8 cellular contexts compared by ENCODE assay signal in genomic region chr7:99504603-99505323, GRCh38. TPM values are rescaled to one million over a fixed set of nuclear protein-coding genes. Genes with fewer than 3 reads are reported as not detected.
A peak's percentile ranks its signal among the peaks of the same experiment; 100 is the strongest.
DNase-seq lines count a peak whose midpoint lies in the region; ATAC-seq and TF ChIP-seq lines count a peak whose summit lies in the region.

TSS of gene ZKSCAN5 (plus strand) at chr7:99504662. CDS start at chr7:99506045, 1,383 bp downstream.

- TF ChIP-seq POLR2A in esophagus squamous epithelium (IDR thresholded peaks at IDR 0.05), result peak in 2 of 4 donors; percentile 59 to 68

- H3K9me3 ChIP-seq in Panc1 (ENCODE audit: control insufficient read depth, insufficient read depth, low read depth, low read length) (no peaks in the 10 kb centered on the region), esophagus squamous epithelium (no peaks in the 10 kb centered on the region)

- TF ChIP-seq CTCF in KMS-11 (conservative IDR thresholded peaks at IDR 0.05; ENCODE audit: low read depth, low read length) (0 out of 2 replicates have a peak, but pooled peaks have one; percentile 38), Panc1 (IDR thresholded peaks at IDR 0.05) (no peak), esophagus squamous epithelium (IDR thresholded peaks at IDR 0.05) (no peak)

- peaks cover 29% of the 10 kb centered on the region; the same call in 1 of the 2 replicates for H3K79me2 ChIP-seq in KMS-11 (ENCODE audit: insufficient read depth, low read depth)

- in situ Hi-C loops in Panc1 (cut with HindIII; ENCODE audit: low pct_unique_long_range_greater_than_20kb, low sequenced_read_pairs), result no loop called here

- peak within 1 kb of the TSS; percentile 43 for H3K27ac ChIP-seq in KMS-11
- H3K27ac ChIP-seq in Panc1 (ENCODE audit: low read length), result peak within 1 kb of the TSS; percentile 97
- peak within 1 kb of the TSS; percentile 88 to 96 (median 94) for H3K27ac ChIP-seq in esophagus squamous epithelium

- POLR2A ChIA-PET in Panc1 (lab: Charles Lee), result interaction anchor here (0.5 to 1.5 kb wide), 5 partner anchors 11 to 596 kb away, joined by 3 to 10 read pairs (median 8); partner anchors contain the start of gene ZNF655

- CTCF ChIA-PET in Panc1 (lab: Charles Lee), result interaction anchor here (0.8 to 1.3 kb wide), 2 partner anchors 54 to 764 kb away, joined by 3 to 4 read pairs; partner anchors contain the start of gene ZNF655

- H2AFZ ChIP-seq in KMS-11 (ENCODE audit: low read depth), result peak within 1 kb of the TSS; percentile 92

- H4K20me1 ChIP-seq in KMS-11 (ENCODE audit: insufficient read depth), result no peaks in the 10 kb centered on the region

- H3K4me1 ChIP-seq in KMS-11 (ENCODE audit: low read depth, poor library complexity, severe bottlenecking), result peaks cover 21% of the 10 kb centered on the region
- H3K4me1 ChIP-seq in Panc1 (ENCODE audit: control insufficient read depth, insufficient read depth, low read length), result 0 out of 2 replicates have a peak, but pooled peaks cover 3% of the 10 kb centered on the region
- peaks cover 20 to 49% (median 34%) of the 10 kb centered on the region in 3 donors for H3K4me1 ChIP-seq in esophagus squamous epithelium

- DNase-seq in DMS79 (lab: John Stamatoyannopoulos, UW), result peak; percentile 95
- DNase-seq in Panc1 (ENCODE audit: low read depth, low spot score), result peak; percentile 98
- peak; percentile 98 to 99 for DNase-seq in activated T-cell treated with anti-CD3 and anti-CD28 coated beads, Interleukin-2, amount 50 U/mL, for 48 hours
- DNase-seq in esophagus squamous epithelium (lab: John Stamatoyannopoulos, UW), result peak; percentile 90
- peak; percentile 99 for DNase-seq in myocyte (ENCODE audit: low read depth)
- peak; percentile 94 to 95 for DNase-seq in stimulated activated CD8-positive, alpha-beta memory T cell treated with anti-CD3 and anti-CD28 coated beads, Interleukin-7, amount 100 ng/mL, for 4 hours (ENCODE audit: low read depth in 2 of 2)

- peak within 1 kb of the TSS; percentile 60 for H3K4me2 ChIP-seq in KMS-11

- H3K36me3 ChIP-seq in KMS-11 (ENCODE audit: insufficient read depth), result no peaks in the 10 kb centered on the region
- H3K36me3 ChIP-seq in Panc1 (ENCODE audit: control insufficient read depth, insufficient read depth, low read length), result peaks cover 5% of the 10 kb centered on the region; the same call in 1 of the 2 replicates
- H3K36me3 ChIP-seq in esophagus squamous epithelium, result peaks cover 0 to 8% (median 0%) of the 10 kb centered on the region in 3 donors

- H3K27me3 ChIP-seq in KMS-11 (ENCODE audit: insufficient read depth, low read depth), result no peaks in the 10 kb centered on the region
- H3K27me3 ChIP-seq in Panc1 (ENCODE audit: control insufficient read depth, insufficient read depth, low read length), result no peaks in the 10 kb centered on the region
- no peaks in the 10 kb centered on the region for H3K27me3 ChIP-seq in esophagus squamous epithelium

- ATAC-seq in GM21737 (IDR thresholded peaks at IDR 0.05; ENCODE audit: unreplicated experiment) (peak; percentile 74), Panc1 (peak; percentile 87)

- intact Hi-C loops in Panc1 (cut with micrococcal nuclease; ENCODE audit: unreplicated experiment) (loop anchor here (5.0 to 10.0 kb wide), 2 partner anchors 50 to 553 kb away; partner anchors contain the start of genes FAM200A and ZNF655), esophagus squamous epithelium (cut with DNase I) (no loop called here)

- BruUV-seq in Panc1 (replicated peaks; lab: Mats Ljungman, UMichigan), result no TSS peak

- peak within 1 kb of the TSS; percentile 49 for H3K9ac ChIP-seq in KMS-11

- 0 to 3% methylated on average over 2 to 14 of the region's 53 CpGs for WGBS in esophagus squamous epithelium, 2 donors

- H3K4me3 ChIP-seq in KMS-11 (IDR thresholded peaks at IDR 0.05; ENCODE audit: insufficient read depth, low read depth, low read length) (peak within 1 kb of the TSS; percentile 52), Panc1 (ENCODE audit: low read depth in 2 of 2, low read length in 2 of 2) (peak within 1 kb of the TSS; percentile 80 to 86), esophagus squamous epithelium (peak within 1 kb of the TSS; percentile 65 to 94 (median 85))

RNA-seq across cellular contexts. Expression of gene ZKSCAN5, which starts in this region (rescaled TPM):
- total RNA-seq in Panc1 (2021; ENCODE audit: unreplicated experiment) (17.5 TPM), esophagus squamous epithelium (1 to 10 TPM; 3.2 to 7.1 (median 5.1) TPM), myocyte (18.5 and 21.9 TPM in 2 replicates)
- 13.7 TPM for polyA plus RNA-seq in Panc1 (2012; ENCODE audit: insufficient read length)
- polyA plus RNA-seq in myocyte (2012), result 10.5 TPM

Comparison
In these comparisons a context has a peak if more than half of its experiments do, and no peak if none do; other contexts are left out.
1. Peak in every context shown above with its lines: DNase-seq, ATAC-seq, H3K4me3 ChIP-seq and H3K27ac ChIP-seq.
2. H3K27ac ChIP-seq: peak in every context shown above with its lines; median percentile 97 in Panc1; 94 in esophagus squamous epithelium; 43 in KMS-11.